In the genomic region with DNA sequence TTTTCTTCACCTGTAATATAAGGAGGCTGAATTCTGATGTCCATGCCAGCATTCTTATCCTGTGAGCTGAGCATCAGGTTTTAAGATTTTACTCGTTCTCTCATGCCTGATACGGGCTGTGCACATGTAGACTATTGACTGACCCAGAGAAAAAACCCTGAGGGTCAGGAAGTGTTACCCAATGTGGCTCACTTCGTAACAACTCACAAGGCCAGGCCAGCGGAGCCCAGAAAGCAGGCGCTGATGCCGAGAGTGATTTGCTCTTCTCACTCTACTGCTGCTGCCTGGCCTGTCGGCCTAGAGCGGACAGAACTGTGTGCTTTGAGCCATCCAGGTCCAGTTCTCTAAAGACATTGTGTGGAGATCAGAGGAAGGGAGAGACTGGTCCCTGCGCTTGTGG, we compare ENCODE assay signal across 23 cellular contexts. TPM values are rescaled to one million over a fixed set of nuclear protein-coding genes. Genes with fewer than 3 reads are reported as not detected.
"Had no signal": no experiment of that assay in that cellular context is flagged by ENCODE, and none has a peak within 500 bp of the region (broad histone marks: within the 10 kb centered on the region; RNA-seq: fewer than 3 reads in every experiment).

No MANE protein-coding gene starts in this region.

- ATAC-seq: activated CD8-positive, alpha-beta T cell treated with anti-CD3 and anti-CD28 coated beads for 36 hours; heart left ventricle; left lung; natural killer cell treated with Interleukin-12 subunit alpha and Interleukin-12 subunit beta and Interleukin-15 and Interleukin-18, amount 100 ng/mL, for 72 hours; right cardiac atrium; T-cell had no signal

- H3K27ac Mint-ChIP-seq: activated CD8-positive, alpha-beta T cell treated with anti-CD3 and anti-CD28 coated beads for 36 hours; activated T-helper 1 cell treated with anti-CD3 and anti-CD28 coated beads, Interleukin-12 subunit alpha, Interleukin-12 subunit beta, Interleukin-2, Interleukin-4 antibody, amounts not matched to agents 30 ng/mL and 10 ng/mL and 1 ng/mL, durations not matched to agents 14 hours and 24 hours and 36 hours; memory B cell; natural killer cell treated with Interleukin-12 subunit alpha and Interleukin-12 subunit beta and Interleukin-15 and Interleukin-18, amount 100 ng/mL, for 72 hours; progenitor cell of endocrine pancreas had no signal

- DNase-seq: activated CD4-positive, alpha-beta T cell treated with anti-CD3 and anti-CD28 coated beads for 4 hours; activated CD8-positive, alpha-beta memory T cell treated with anti-CD3 and anti-CD28 coated beads, Interleukin-2, amount 50 U/mL, for 4 hours; activated CD8-positive, alpha-beta T cell treated with anti-CD3 and anti-CD28 coated beads for 36 hours; activated naive CD4-positive, alpha-beta T cell treated with Interleukin-2 at 50 U/mL for 16 hours; colonic mucosa; heart left ventricle; left lung; occipital lobe; right cardiac atrium; small intestine; T-cell; WERI-Rb-1 had no signal

- FAIRE-seq: endothelial cell of umbilical vein, frontal cortex, islet of Langerhans, small intestine had no signal

- H3K27me3 ChIP-seq: colonic mucosa, heart left ventricle, left lung, tibial nerve had no signal

- H3K4me3 ChIP-seq: colonic mucosa, heart left ventricle, left lung, tibial nerve had no signal

- H3K9me3 Mint-ChIP-seq: activated CD8-positive, alpha-beta T cell treated with anti-CD3 and anti-CD28 coated beads for 36 hours; activated T-helper 1 cell treated with anti-CD3 and anti-CD28 coated beads, Interleukin-12 subunit alpha, Interleukin-12 subunit beta, Interleukin-2, Interleukin-4 antibody, amounts not matched to agents 30 ng/mL and 10 ng/mL and 1 ng/mL, durations not matched to agents 14 hours and 24 hours and 36 hours; memory B cell; natural killer cell treated with Interleukin-12 subunit alpha and Interleukin-12 subunit beta and Interleukin-15 and Interleukin-18, amount 100 ng/mL, for 72 hours; T-cell had no signal

- H3K4me3 Mint-ChIP-seq: activated CD8-positive, alpha-beta T cell treated with anti-CD3 and anti-CD28 coated beads for 36 hours; activated T-helper 1 cell treated with anti-CD3 and anti-CD28 coated beads, Interleukin-12 subunit alpha, Interleukin-12 subunit beta, Interleukin-2, Interleukin-4 antibody, amounts not matched to agents 30 ng/mL and 10 ng/mL and 1 ng/mL, durations not matched to agents 14 hours and 24 hours and 36 hours; memory B cell; natural killer cell treated with Interleukin-12 subunit alpha and Interleukin-12 subunit beta and Interleukin-15 and Interleukin-18, amount 100 ng/mL, for 72 hours; T-cell had no signal

RNA-seq across cellular contexts. Expression of gene GLB1L3, which starts 33.8 kb away (rescaled TPM):
- total RNA-seq: cardiac septum, endothelial cell of umbilical vein, fibroblast of lung, heart left ventricle, progenitor cell of endocrine pancreas, right cardiac atrium, subcutaneous adipose tissue, tibial nerve had no signal
